Comparison of ENCODE assay signal across 22 cellular contexts in genomic region chr5:130151239-130151638, GRCh38.
A peak's percentile ranks its signal among the peaks of the same experiment; 100 is the strongest.
DNase-seq lines count a peak whose midpoint lies in the region; ATAC-seq and TF ChIP-seq lines count a peak whose summit lies in the region.
"Had no signal": no experiment of that assay in that cellular context is flagged by ENCODE, and none has a peak within 500 bp of the region (broad histone marks: within the 10 kb centered on the region; RNA-seq: fewer than 3 reads in every experiment).

No MANE protein-coding gene starts in this region.

- intact Hi-C loops in right cardiac atrium (cut with DNase I) = no loop called here
- intact Hi-C loops in heart right ventricle (cut with DNase I) = no loop called here
- intact Hi-C loops in ascending aorta (cut with DNase I) = no loop called here

- POLR2A ChIA-PET in GM10248 (lab: Yijun Ruan, JAX) = no interaction called here

- H3K4me1 ChIP-seq in right cardiac atrium (ENCODE audit: control insufficient read depth, insufficient read depth, low read length) (peaks cover 2% of the 10 kb centered on the region), heart right ventricle (peaks cover 0 to 6% (median 0%) of the 10 kb centered on the region in 9 donors), ascending aorta (peaks cover 0 to 7% of the 10 kb centered on the region in 2 donors)
- H3K4me1 ChIP-seq: BLaER1 treated with 17β-estradiol and CSF1 and Interleukin-3, amounts not matched to agents 10 nM and 100 nM had no signal

- no peaks in the 10 kb centered on the region for H3K9me3 ChIP-seq in right cardiac atrium (ENCODE audit: control insufficient read depth, low read length)
- peaks cover 0 to 12% (median 0%) of the 10 kb centered on the region in 11 donors for H3K9me3 ChIP-seq in heart right ventricle
- no peaks in the 10 kb centered on the region for H3K9me3 ChIP-seq in ascending aorta

- DNase-seq in right cardiac atrium (no peak), heart right ventricle (no peak), ascending aorta (ENCODE audit: low spot score in 2 of 2) (no peak), epithelial cell of prostate (ENCODE audit: low read depth, low spot score) (peak; percentile 14), GM10248 (ENCODE audit: extremely low spot score) (no peak), NCI-H526 (lab: John Stamatoyannopoulos, UW) (no peak)
- DNase-seq: CD4-positive, alpha-beta T cell; GM23248; H9; HFFc6; Kasumi-1; MV-4-11; NCI-H1105; NCI-H1436 treated with DMSO at 0.1 percent for 48 hours; NCI-H2029; NCI-H345; SIG-M5 had no signal

- TF ChIP-seq CTCF in heart right ventricle (IDR thresholded peaks at IDR 0.05) = no peak
- no peak for TF ChIP-seq CTCF in ascending aorta (IDR thresholded peaks at IDR 0.05)
- no peak for TF ChIP-seq CTCF in GM10248 (IDR thresholded peaks at IDR 0.05; ENCODE audit: control extremely low read depth, extremely low read depth, low read depth, missing control alignments)

- H3K4me3 ChIP-seq in right cardiac atrium (ENCODE audit: low read length) (no peak overlapping the region), heart right ventricle (no peak overlapping the region), ascending aorta (no peak overlapping the region)
- H3K4me3 ChIP-seq: BLaER1 treated with 17β-estradiol and CSF1 and Interleukin-3, amounts not matched to agents 10 nM and 100 nM; GM23248; K562; SK-N-MC had no signal

- no peak overlapping the region for H3K27ac ChIP-seq in right cardiac atrium (ENCODE audit: low read length)
- H3K27ac ChIP-seq in heart right ventricle = no peak overlapping the region
- H3K27ac ChIP-seq in ascending aorta = peak overlapping the region; percentile 10 to 61
- no peak overlapping the region for H3K27ac ChIP-seq in epithelial cell of prostate
- H3K27ac ChIP-seq: BLaER1 treated with 17β-estradiol and CSF1 and Interleukin-3, amounts not matched to agents 10 nM and 100 nM; GM23248; SK-N-MC had no signal

- WGBS in right cardiac atrium = 17% methylated on average over 2 of the region's 2 CpGs
- WGBS in heart right ventricle, 2 donors = 21 to 28% methylated on average over 2 of the region's 2 CpGs

- ATAC-seq in right cardiac atrium (peak; percentile 34 to 59), heart right ventricle (no peak), GM21526 (IDR thresholded peaks at IDR 0.05; ENCODE audit: low FRiP score, unreplicated experiment) (no peak)
- ATAC-seq: K562, Panc1 had no signal

- CTCF ChIA-PET in GM10248 (lab: Yijun Ruan, JAX) = no interaction called here

- H3K27me3 ChIP-seq in right cardiac atrium (ENCODE audit: control insufficient read depth, insufficient read depth) (no peaks in the 10 kb centered on the region), heart right ventricle (no peaks in the 10 kb centered on the region), ascending aorta (no peaks in the 10 kb centered on the region)
- H3K27me3 ChIP-seq: BLaER1 treated with 17β-estradiol and CSF1 and Interleukin-3, amounts not matched to agents 10 nM and 100 nM had no signal

- H3K36me3 ChIP-seq in heart right ventricle (no peaks in the 10 kb centered on the region), ascending aorta (no peaks in the 10 kb centered on the region)
- H3K36me3 ChIP-seq: BLaER1 treated with 17β-estradiol and CSF1 and Interleukin-3, amounts not matched to agents 10 nM and 100 nM had no signal

Comparison
In these comparisons a context has a peak if more than half of its experiments do, and no peak if none do; other contexts are left out.
1. ATAC-seq: peak in right cardiac atrium (2 of 2); none in heart right ventricle (0 of 8) and GM21526 (single experiment).
2. H3K27ac ChIP-seq: peak in ascending aorta (2 of 2); none in right cardiac atrium (single experiment), heart right ventricle (0 of 10) and epithelial cell of prostate (single experiment).